In genomic region chr20:22974354-22974753, GRCh38 we compare ENCODE assay signal across 10 cellular contexts.
DNase-seq lines count a peak whose midpoint lies in the region; ATAC-seq and TF ChIP-seq lines count a peak whose summit lies in the region.
"Had no signal": no experiment of that assay in that cellular context is flagged by ENCODE, and none has a peak within 500 bp of the region (broad histone marks: within the 10 kb centered on the region; RNA-seq: fewer than 3 reads in every experiment).

No MANE protein-coding gene starts in this region.

- 0 to 15% methylated on average over 1 of the region's 1 CpG for WGBS in transverse colon (ENCODE audit: low coverage in 1 of 2), 2 donors
- WGBS in upper lobe of left lung, 2 donors: 14 to 33% methylated on average over 1 of the region's 1 CpG

- H3K9me2 ChIP-seq in OCI-LY7 (ENCODE audit: insufficient read depth, low read length): no peaks in the 10 kb centered on the region

- H3K27ac Mint-ChIP-seq in activated CD8-positive, alpha-beta T cell treated with anti-CD3 and anti-CD28 coated beads for 36 hours: no peak overlapping the region
- H3K27ac Mint-ChIP-seq in activated CD8-positive, alpha-beta T cell treated with anti-CD3 and anti-CD28 coated beads, Interleukin-2, amount 10 ng/mL, durations not matched to agents 7 days and 5 days: no peak overlapping the region
- no peak overlapping the region for H3K27ac Mint-ChIP-seq in activated CD4-positive, alpha-beta T cell treated with anti-CD3 and anti-CD28 coated beads, Interleukin-2, amount 10 ng/mL, durations not matched to agents 24 days and 14 days

- no peak for TF ChIP-seq EP300 in transverse colon (IDR thresholded peaks at IDR 0.05; ENCODE audit: low read depth)
- TF ChIP-seq EP300 in upper lobe of left lung (IDR thresholded peaks at IDR 0.05): no peak

- no peaks in the 10 kb centered on the region for H3K4me1 Mint-ChIP-seq in activated CD8-positive, alpha-beta T cell treated with anti-CD3 and anti-CD28 coated beads for 36 hours (ENCODE audit: low read depth)
- no peaks in the 10 kb centered on the region for H3K4me1 Mint-ChIP-seq in activated CD8-positive, alpha-beta T cell treated with anti-CD3 and anti-CD28 coated beads, Interleukin-2, amount 10 ng/mL, durations not matched to agents 7 days and 5 days (ENCODE audit: low read depth)
- no peaks in the 10 kb centered on the region for H3K4me1 Mint-ChIP-seq in activated CD4-positive, alpha-beta T cell treated with anti-CD3 and anti-CD28 coated beads, Interleukin-2, amount 10 ng/mL, durations not matched to agents 24 days and 14 days

- H3K79me2 ChIP-seq in OCI-LY7 (ENCODE audit: insufficient read depth, low read depth, low read length): no peaks in the 10 kb centered on the region

- H4K20me1 ChIP-seq in OCI-LY7 (ENCODE audit: insufficient read depth, low read length): no peaks in the 10 kb centered on the region

- peak; percentile 4 for DNase-seq in activated CD8-positive, alpha-beta T cell treated with anti-CD3 and anti-CD28 coated beads for 36 hours
- DNase-seq in activated CD8-positive, alpha-beta T cell treated with anti-CD3 and anti-CD28 coated beads, Interleukin-2, amount 10 ng/mL, durations not matched to agents 7 days and 5 days: no peak
- peak; percentile 2 for DNase-seq in OCI-LY7 (ENCODE audit: low spot score)
- DNase-seq in fibroblast of mammary gland (ENCODE audit: low read depth): peak; percentile 36
- peak; percentile 12 for DNase-seq in transverse colon
- DNase-seq in right atrium auricular region (ENCODE audit: low spot score): no peak
- no peak for DNase-seq in upper lobe of left lung
- no peak for DNase-seq in activated CD4-positive, alpha-beta T cell treated with anti-CD3 and anti-CD28 coated beads, Interleukin-2, amount 10 ng/mL, durations not matched to agents 24 days and 14 days
- DNase-seq: NCI-H2081 treated with DMSO at 0.1 percent for 48 hours, sigmoid colon had no signal

- no peak overlapping the region for H3K27ac ChIP-seq in OCI-LY7 (ENCODE audit: low read depth, low read length, poor library complexity, severe bottlenecking)
- H3K27ac ChIP-seq in transverse colon: no peak overlapping the region
- H3K27ac ChIP-seq in right atrium auricular region: no peak overlapping the region
- no peak overlapping the region for H3K27ac ChIP-seq in upper lobe of left lung
- H3K27ac ChIP-seq: sigmoid colon had no signal

- no peak for ATAC-seq in activated CD8-positive, alpha-beta T cell treated with anti-CD3 and anti-CD28 coated beads for 36 hours
- no peak for ATAC-seq in activated CD8-positive, alpha-beta T cell treated with anti-CD3 and anti-CD28 coated beads, Interleukin-2, amount 10 ng/mL, durations not matched to agents 7 days and 5 days
- no peak for ATAC-seq in upper lobe of left lung (ENCODE audit: low FRiP score in 2 of 2)

- peaks cover 2% of the 10 kb centered on the region for H3K27me3 Mint-ChIP-seq in activated CD8-positive, alpha-beta T cell treated with anti-CD3 and anti-CD28 coated beads for 36 hours
- peaks cover 5% of the 10 kb centered on the region for H3K27me3 Mint-ChIP-seq in activated CD8-positive, alpha-beta T cell treated with anti-CD3 and anti-CD28 coated beads, Interleukin-2, amount 10 ng/mL, durations not matched to agents 7 days and 5 days (ENCODE audit: low read depth)
- peaks cover 5% of the 10 kb centered on the region for H3K27me3 Mint-ChIP-seq in activated CD4-positive, alpha-beta T cell treated with anti-CD3 and anti-CD28 coated beads, Interleukin-2, amount 10 ng/mL, durations not matched to agents 24 days and 14 days

- H3K27me3 ChIP-seq in transverse colon: peaks cover 2% of the 10 kb centered on the region
- no peaks in the 10 kb centered on the region for H3K27me3 ChIP-seq in right atrium auricular region
- no peaks in the 10 kb centered on the region for H3K27me3 ChIP-seq in upper lobe of left lung
- H3K27me3 ChIP-seq: sigmoid colon had no signal

- CTCF ChIA-PET in activated CD8-positive, alpha-beta T cell treated with anti-CD3 and anti-CD28 coated beads for 36 hours (lab: Charles Lee): interaction anchor here (1.1 to 2.5 kb wide), 3 partner anchors 12 to 367 kb away, joined by 3 to 15 read pairs (median 5); no protein-coding TSS in a partner anchor
- CTCF ChIA-PET in activated CD8-positive, alpha-beta T cell treated with anti-CD3 and anti-CD28 coated beads, Interleukin-2, amount 10 ng/mL, durations not matched to agents 7 days and 5 days (lab: Charles Lee): no interaction called here
- CTCF ChIA-PET in OCI-LY7 (lab: Charles Lee; ENCODE audit: unreplicated experiment): no interaction called here

- H3K4me2 ChIP-seq in OCI-LY7 (ENCODE audit: low read length): no peak overlapping the region

- no peak overlapping the region for H2AFZ ChIP-seq in OCI-LY7 (ENCODE audit: low read length)

- H3K9me3 Mint-ChIP-seq in activated CD8-positive, alpha-beta T cell treated with anti-CD3 and anti-CD28 coated beads for 36 hours: no peaks in the 10 kb centered on the region
- no peaks in the 10 kb centered on the region for H3K9me3 Mint-ChIP-seq in activated CD8-positive, alpha-beta T cell treated with anti-CD3 and anti-CD28 coated beads, Interleukin-2, amount 10 ng/mL, durations not matched to agents 7 days and 5 days (ENCODE audit: insufficient read depth)
- no peaks in the 10 kb centered on the region for H3K9me3 Mint-ChIP-seq in activated CD4-positive, alpha-beta T cell treated with anti-CD3 and anti-CD28 coated beads, Interleukin-2, amount 10 ng/mL, durations not matched to agents 24 days and 14 days

- H3K4me3 ChIP-seq in OCI-LY7 (ENCODE audit: low read depth, low read length, poor library complexity, severe bottlenecking): no peak overlapping the region
- H3K4me3 ChIP-seq in fibroblast of mammary gland (ENCODE audit: control insufficient read depth, low read depth, low read length): no peak overlapping the region
- no peak overlapping the region for H3K4me3 ChIP-seq in transverse colon
- H3K4me3 ChIP-seq in right atrium auricular region: no peak overlapping the region
- no peak overlapping the region for H3K4me3 ChIP-seq in upper lobe of left lung
- H3K4me3 ChIP-seq: sigmoid colon had no signal

- POLR2A ChIA-PET in activated CD8-positive, alpha-beta T cell treated with anti-CD3 and anti-CD28 coated beads for 36 hours (lab: Charles Lee): no interaction called here
- POLR2A ChIA-PET in activated CD8-positive, alpha-beta T cell treated with anti-CD3 and anti-CD28 coated beads, Interleukin-2, amount 10 ng/mL, durations not matched to agents 7 days and 5 days (lab: Charles Lee): no interaction called here
- POLR2A ChIA-PET in OCI-LY7 (lab: Charles Lee): no interaction called here

- no peaks in the 10 kb centered on the region for H3K36me3 Mint-ChIP-seq in activated CD8-positive, alpha-beta T cell treated with anti-CD3 and anti-CD28 coated beads for 36 hours (ENCODE audit: low read depth)
- H3K36me3 Mint-ChIP-seq in activated CD8-positive, alpha-beta T cell treated with anti-CD3 and anti-CD28 coated beads, Interleukin-2, amount 10 ng/mL, durations not matched to agents 7 days and 5 days (ENCODE audit: low read depth): no peaks in the 10 kb centered on the region
- H3K36me3 Mint-ChIP-seq in activated CD4-positive, alpha-beta T cell treated with anti-CD3 and anti-CD28 coated beads, Interleukin-2, amount 10 ng/mL, durations not matched to agents 24 days and 14 days (ENCODE audit: low read depth): no peaks in the 10 kb centered on the region

- H3K4me1 ChIP-seq in OCI-LY7 (ENCODE audit: insufficient read depth, low read length, poor library complexity, severe bottlenecking) (no peaks in the 10 kb centered on the region), transverse colon (no peaks in the 10 kb centered on the region), right atrium auricular region (peaks cover 0 to 16% of the 10 kb centered on the region in 2 donors), upper lobe of left lung (peaks cover 14 to 17% (median 16%) of the 10 kb centered on the region in 4 donors)
- H3K4me1 ChIP-seq: sigmoid colon had no signal

- in situ Hi-C loops in transverse colon (cut with MboI; ENCODE audit: low pct_ligation_motif_present in 1 of 4, low pct_unique_long_range_greater_than_20kb in 1 of 4, low sequenced_read_pairs in 3 of 4): no loop called here

- no TSS peak for BruUV-seq in OCI-LY7 (replicated peaks; lab: Mats Ljungman, UMichigan)

- TF ChIP-seq POLR2A in transverse colon (IDR thresholded peaks at IDR 0.05) (no peak), upper lobe of left lung (IDR thresholded peaks at IDR 0.05) (no peak)

- H3K9me3 ChIP-seq in OCI-LY7 (ENCODE audit: low read length) (no peaks in the 10 kb centered on the region), transverse colon (no peaks in the 10 kb centered on the region), right atrium auricular region (no peaks in the 10 kb centered on the region), upper lobe of left lung (no peaks in the 10 kb centered on the region)
- H3K9me3 ChIP-seq: sigmoid colon had no signal

- H3K36me3 ChIP-seq in OCI-LY7 (ENCODE audit: insufficient read depth, low read length) (no peaks in the 10 kb centered on the region), transverse colon (no peaks in the 10 kb centered on the region), right atrium auricular region (no peaks in the 10 kb centered on the region), upper lobe of left lung (no peaks in the 10 kb centered on the region)
- H3K36me3 ChIP-seq: sigmoid colon had no signal

- intact Hi-C loops in activated CD8-positive, alpha-beta T cell treated with anti-CD3 and anti-CD28 coated beads for 36 hours (cut with micrococcal nuclease): no loop called here
- intact Hi-C loops in OCI-LY7 (cut with micrococcal nuclease; ENCODE audit: unreplicated experiment): loop anchor here (10.0 kb wide), 1 partner anchor 280 kb away; no protein-coding TSS in a partner anchor
- intact Hi-C loops in transverse colon (cut with DNase I; ENCODE audit: low total_unique reads): no loop called here
- intact Hi-C loops in activated CD4-positive, alpha-beta T cell treated with anti-CD3 and anti-CD28 coated beads, Interleukin-2, amount 10 ng/mL, durations not matched to agents 24 days and 14 days (cut with micrococcal nuclease): no loop called here

- TF ChIP-seq CTCF in activated CD8-positive, alpha-beta T cell treated with anti-CD3 and anti-CD28 coated beads for 36 hours (IDR thresholded peaks at IDR 0.05): peak; percentile 31
- TF ChIP-seq CTCF in OCI-LY7 (conservative IDR thresholded peaks at IDR 0.05; ENCODE audit: low read length): peak; percentile 69
- peak; percentile 60 for TF ChIP-seq CTCF in fibroblast of mammary gland (conservative IDR thresholded peaks at IDR 0.05; ENCODE audit: control insufficient read depth, insufficient read depth, low read depth, low read length)
- peak in 4 of 5 experiments; percentile 13 to 37 (median 22) for TF ChIP-seq CTCF in transverse colon (IDR thresholded peaks at IDR 0.05)
- no peak for TF ChIP-seq CTCF in right atrium auricular region (IDR thresholded peaks at IDR 0.05)
- TF ChIP-seq CTCF in upper lobe of left lung (IDR thresholded peaks at IDR 0.05): peak in 2 of 6 experiments; percentile 16 to 34

- H3K4me3 Mint-ChIP-seq in activated CD8-positive, alpha-beta T cell treated with anti-CD3 and anti-CD28 coated beads for 36 hours: no peak overlapping the region
- H3K4me3 Mint-ChIP-seq in activated CD8-positive, alpha-beta T cell treated with anti-CD3 and anti-CD28 coated beads, Interleukin-2, amount 10 ng/mL, durations not matched to agents 7 days and 5 days: no peak overlapping the region
- H3K4me3 Mint-ChIP-seq in activated CD4-positive, alpha-beta T cell treated with anti-CD3 and anti-CD28 coated beads, Interleukin-2, amount 10 ng/mL, durations not matched to agents 24 days and 14 days: no peak overlapping the region

Comparison
In these comparisons a context has a peak if more than half of its experiments do, and no peak if none do; other contexts are left out.
1. DNase-seq: peak in activated CD8-positive, alpha-beta T cell treated with anti-CD3 and anti-CD28 coated beads for 36 hours (single experiment), OCI-LY7 (single experiment), fibroblast of mammary gland (single experiment) and transverse colon (single experiment); none in activated CD8-positive, alpha-beta T cell treated with anti-CD3 and anti-CD28 coated beads, Interleukin-2, amount 10 ng/mL, durations not matched to agents 7 days and 5 days (single experiment), right atrium auricular region (single experiment), upper lobe of left lung (0 of 2) and activated CD4-positive, alpha-beta T cell treated with anti-CD3 and anti-CD28 coated beads, Interleukin-2, amount 10 ng/mL, durations not matched to agents 24 days and 14 days (single experiment).
2. CTCF ChIP-seq: peak in activated CD8-positive, alpha-beta T cell treated with anti-CD3 and anti-CD28 coated beads for 36 hours (single experiment), OCI-LY7 (single experiment), fibroblast of mammary gland (single experiment) and transverse colon (4 of 5); none in right atrium auricular region (0 of 2).